20 cellular contexts compared by ENCODE assay signal in the genomic region with DNA sequence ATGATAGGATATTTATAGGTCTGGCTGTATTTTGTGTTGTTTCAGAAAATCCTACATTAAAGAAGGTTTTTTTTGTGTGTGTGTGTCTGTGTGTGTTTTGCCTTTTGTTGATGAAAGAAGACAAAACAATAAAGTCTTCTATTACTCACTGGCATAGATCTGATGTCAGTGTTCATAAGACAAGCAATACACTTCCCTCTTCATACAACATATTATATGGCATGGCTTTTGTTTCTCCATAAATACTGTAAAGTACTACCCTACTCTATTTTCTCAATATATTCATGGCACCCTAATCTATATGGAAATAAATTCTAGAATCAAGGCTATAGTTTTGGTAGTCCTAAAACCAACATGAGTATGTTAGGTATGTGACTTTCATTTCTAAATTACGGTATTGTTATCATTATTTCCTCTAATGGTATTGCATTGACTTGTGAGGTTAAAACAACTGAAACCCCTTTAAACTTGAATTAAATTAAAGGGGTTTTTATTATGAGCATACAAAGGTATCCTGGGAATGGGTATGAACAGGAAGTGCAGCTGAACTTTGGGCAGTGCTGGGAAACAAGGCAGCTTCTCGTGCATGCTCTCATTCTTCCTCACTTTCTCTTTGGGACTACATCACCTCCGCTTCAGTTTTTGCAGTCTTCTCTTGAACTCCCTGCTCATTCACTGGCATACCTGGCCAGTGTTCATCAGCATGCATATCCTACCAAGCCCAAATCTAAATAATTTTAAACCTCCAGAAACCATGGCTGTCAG.
DNase-seq lines count a peak whose midpoint lies in the region; ATAC-seq and TF ChIP-seq lines count a peak whose summit lies in the region.
"Had no signal": no experiment of that assay in that cellular context is flagged by ENCODE, and none has a peak within 500 bp of the region (broad histone marks: within the 10 kb centered on the region; RNA-seq: fewer than 3 reads in every experiment).

No MANE protein-coding gene starts in this region.

- H3K14ac ChIP-seq in neuronal stem cell (ENCODE audit: low read length) = no peak overlapping the region

- no peak overlapping the region for H4K91ac ChIP-seq in neuronal stem cell (ENCODE audit: low read depth, low read length, poor library complexity)

- H2BK5ac ChIP-seq in neuronal stem cell (ENCODE audit: low read length) = no peak overlapping the region

- no peak overlapping the region for H2BK120ac ChIP-seq in neuronal stem cell (ENCODE audit: low read depth, low read length)

- no peak overlapping the region for H3K9ac ChIP-seq in neuronal stem cell (ENCODE audit: low read depth, low read length, poor library complexity)

- peak in 1 of 8 donors; percentile 40 for ATAC-seq in heart right ventricle
- no peak for ATAC-seq in left ventricle myocardium superior
- no peak for ATAC-seq in GM21447 (IDR thresholded peaks at IDR 0.05; ENCODE audit: unreplicated experiment)
- ATAC-seq: activated T-cell treated with anti-CD3 and anti-CD28 coated beads, Interleukin-2, amount 50 U/mL, for 4 hours; K562; T-cell had no signal

- H3K4me2 ChIP-seq in hepatocyte = no peak overlapping the region
- no peak overlapping the region for H3K4me2 ChIP-seq in neuronal stem cell (ENCODE audit: insufficient read depth, low read length, poor library complexity, severe bottlenecking)

- H4K20me1 ChIP-seq in hepatocyte (ENCODE audit: insufficient read depth, poor library complexity, severe bottlenecking) = no peaks in the 10 kb centered on the region

- no peak overlapping the region for H3K18ac ChIP-seq in neuronal stem cell (ENCODE audit: low read length)

- H2BK15ac ChIP-seq in neuronal stem cell (ENCODE audit: low read length) = no peak overlapping the region

- H4K8ac ChIP-seq in neuronal stem cell (ENCODE audit: low read depth, low read length) = peak overlapping the region; percentile 43

- no peak overlapping the region for H3K4me3 ChIP-seq in heart right ventricle
- H3K4me3 ChIP-seq in hepatocyte = no peak overlapping the region
- no peak overlapping the region for H3K4me3 ChIP-seq in neuronal stem cell (ENCODE audit: low read length in 2 of 2)
- H3K4me3 ChIP-seq: K562, skin epidermis, suprapubic skin had no signal

- no peak for TF ChIP-seq CTCF in heart right ventricle (IDR thresholded peaks at IDR 0.05)
- TF ChIP-seq CTCF in hepatocyte (IDR thresholded peaks at IDR 0.05; ENCODE audit: poor library complexity) = no peak

- no peaks in the 10 kb centered on the region for H3K9me3 ChIP-seq in heart right ventricle
- no peaks in the 10 kb centered on the region for H3K9me3 ChIP-seq in hepatocyte (ENCODE audit: low read depth)
- no peaks in the 10 kb centered on the region for H3K9me3 ChIP-seq in neuronal stem cell (replicated peaks in 1 of 2; ENCODE audit: control insufficient read depth in 2 of 2, insufficient read depth in 1 of 2, low read depth in 1 of 2, low read length in 2 of 2)
- H3K9me3 ChIP-seq: suprapubic skin had no signal

- peaks cover 16% of the 10 kb centered on the region for H3K79me2 ChIP-seq in hepatocyte

- WGBS in heart right ventricle, 2 donors = 28 to 58% methylated on average over 3 of the region's 3 CpGs
- 56% methylated on average over 3 of the region's 3 CpGs for WGBS in hepatocyte (ENCODE audit: low lambda C conversion rate, missing lambda C conversion rate)
- no CpG with 5 or more reads among the region's 3 CpGs for WGBS in neuronal stem cell (ENCODE audit: extremely low coverage in 2 of 2, insufficient read length in 2 of 2, insufficient replicate concordance in 1 of 2), 2 donors

- peaks cover 0 to 8% (median 0%) of the 10 kb centered on the region in 9 donors for H3K36me3 ChIP-seq in heart right ventricle
- no peaks in the 10 kb centered on the region for H3K36me3 ChIP-seq in hepatocyte (replicated peaks; ENCODE audit: insufficient read depth, low read depth)
- H3K36me3 ChIP-seq in neuronal stem cell (replicated peaks in 1 of 2; ENCODE audit: control insufficient read depth in 2 of 2, insufficient read depth in 2 of 2, low read length in 2 of 2) = no peaks in the 10 kb centered on the region
- H3K36me3 ChIP-seq: suprapubic skin had no signal

- no peak overlapping the region for H2AK5ac ChIP-seq in neuronal stem cell (ENCODE audit: low read depth, low read length)

- no peak overlapping the region for H3K23ac ChIP-seq in neuronal stem cell (ENCODE audit: low read depth, low read length, poor library complexity)

- H3K79me1 ChIP-seq in neuronal stem cell (ENCODE audit: low read depth, low read length) = no peaks in the 10 kb centered on the region

- H3K4ac ChIP-seq in neuronal stem cell (ENCODE audit: low read length) = no peak overlapping the region

- intact Hi-C loops in heart right ventricle (cut with DNase I) (loop anchor here in 1 of 10 donors (10.0 kb wide), 1 partner anchor 118 kb away; a partner anchor contains a TSS), left ventricle myocardium superior (cut with micrococcal nuclease) (no loop called here)

- DNase-seq in heart right ventricle (no peak), left ventricle myocardium superior (no peak), hepatocyte (ENCODE audit: low spot score) (no peak), neuronal stem cell (ENCODE audit: low spot score) (no peak), activated T-cell treated with anti-CD3 and anti-CD28 coated beads for 4 hours (no peak), nucleus accumbens (lab: John Stamatoyannopoulos, UW) (no peak), SHP77 treated with DMSO at 0.1 percent for 48 hours (lab: John Stamatoyannopoulos, UW) (no peak)
- DNase-seq: activated naive CD8-positive, alpha-beta T cell treated with anti-CD3 and anti-CD28 coated beads for 36 hours; activated T-cell treated with anti-CD3 and anti-CD28 coated beads, Interleukin-2, amount 50 U/mL, for 4 hours; MV-4-11; NCI-H2081; NCI-H524; occipital lobe; stimulated activated CD4-positive, alpha-beta T cell treated with anti-CD3 and anti-CD28 coated beads, Interleukin-4, amount 100 ng/mL, for 4 hours; T-cell had no signal

- no peak overlapping the region for H2BK12ac ChIP-seq in neuronal stem cell (ENCODE audit: low read length)

- H2AFZ ChIP-seq in hepatocyte = no peak overlapping the region
- no peak overlapping the region for H2AFZ ChIP-seq in neuronal stem cell (ENCODE audit: low read length)

- H3K4me1 ChIP-seq in heart right ventricle (peaks cover 3 to 73% (median 62%) of the 10 kb centered on the region in 9 donors), hepatocyte (ENCODE audit: insufficient read depth) (peaks cover 11% of the 10 kb centered on the region), neuronal stem cell (ENCODE audit: control insufficient read depth in 2 of 2, insufficient read depth in 1 of 2, low read depth in 1 of 2, low read length in 2 of 2) (peaks cover 0 to 8% of the 10 kb centered on the region in 2 donors)

- no peaks in the 10 kb centered on the region for H3K27me3 ChIP-seq in heart right ventricle
- H3K27me3 ChIP-seq in hepatocyte = no peaks in the 10 kb centered on the region
- no peaks in the 10 kb centered on the region for H3K27me3 ChIP-seq in neuronal stem cell (ENCODE audit: control insufficient read depth in 3 of 3, insufficient read depth in 3 of 3, low read depth in 1 of 3, low read length in 3 of 3)
- H3K27me3 ChIP-seq: suprapubic skin had no signal

- H3K27ac ChIP-seq in heart right ventricle (peak overlapping the region in 7 of 10 donors; percentile 9 to 76 (median 58)), hepatocyte (peak overlapping the region; percentile 75), neuronal stem cell (replicated peaks; ENCODE audit: low read length) (no peak overlapping the region)
- H3K27ac ChIP-seq: C4-2B had no signal

- H3K9me2 ChIP-seq in hepatocyte (replicated peaks; ENCODE audit: insufficient read depth) = no peaks in the 10 kb centered on the region
